20 cellular contexts compared by ENCODE assay signal in genomic region chr3:180073561-180073960, GRCh38. TPM values are rescaled to one million over a fixed set of nuclear protein-coding genes. Genes with fewer than 3 reads are reported as not detected.
DNase-seq lines count a peak whose midpoint lies in the region; ATAC-seq, FAIRE-seq and TF ChIP-seq lines count a peak whose summit lies in the region.
"Had no signal": no experiment of that assay in that cellular context is flagged by ENCODE, and none has a peak within 500 bp of the region (broad histone marks: within the 10 kb centered on the region; RNA-seq: fewer than 3 reads in every experiment).

No MANE protein-coding gene starts in this region.

- no peak for FAIRE-seq in GM19239 (lab: Jason Lieb, UNC)

- H3K4me2 ChIP-seq in mammary epithelial cell (ENCODE audit: insufficient read depth, low read depth, low read length) = no peak overlapping the region
- H3K4me2 ChIP-seq: BLaER1 had no signal

- peaks cover 13% of the 10 kb centered on the region for H3K4me1 ChIP-seq in mammary epithelial cell (ENCODE audit: insufficient read depth, low read length)
- H3K4me1 ChIP-seq in foreskin keratinocyte = no peaks in the 10 kb centered on the region
- H3K4me1 ChIP-seq: BLaER1 had no signal

- peak overlapping the region; percentile 29 for H2AFZ ChIP-seq in mammary epithelial cell (ENCODE audit: low read depth, low read length)

- H3K9ac ChIP-seq in mammary epithelial cell (ENCODE audit: insufficient read depth, low read length) = no peak overlapping the region
- H3K9ac ChIP-seq: BLaER1 had no signal

- dilution Hi-C loops in mammary epithelial cell (cut with HindIII; ENCODE audit: low sequenced_read_pairs) = no loop called here

- H3K27me3 ChIP-seq in mammary epithelial cell (ENCODE audit: insufficient read depth, low read length) = no peaks in the 10 kb centered on the region
- no peaks in the 10 kb centered on the region for H3K27me3 ChIP-seq in foreskin keratinocyte
- H3K27me3 ChIP-seq: BLaER1 had no signal

- no peak overlapping the region for H3K4me3 ChIP-seq in mammary epithelial cell (replicated peaks in 1 of 3; ENCODE audit: insufficient read depth in 1 of 3, low read depth in 2 of 3, low read length in 3 of 3)
- H3K4me3 ChIP-seq: BLaER1 had no signal

- H3K27ac ChIP-seq in mammary epithelial cell (ENCODE audit: insufficient read depth, low read depth, low read length) (no peak overlapping the region), foreskin keratinocyte (no peak overlapping the region)
- H3K27ac ChIP-seq: BLaER1 had no signal

- DNase-seq in HT1080 (ENCODE audit: low read depth) = peak; percentile 49
- DNase-seq in mammary epithelial cell = peak; percentile 66
- peak; percentile 28 to 53 for DNase-seq in foreskin keratinocyte
- no peak for DNase-seq in AG08395 (ENCODE audit: low spot score)
- DNase-seq in GM19239 (ENCODE audit: insufficient read length, low spot score) = no peak
- no peak for DNase-seq in KG1 (lab: John Stamatoyannopoulos, UW)
- no peak for DNase-seq in NCI-H187 (lab: John Stamatoyannopoulos, UW)
- DNase-seq: CD4-positive, alpha-beta T cell; COR-L47; DMS79; NCI-H1105; NCI-H146; NCI-H2029 treated with DMSO at 0.1 percent for 48 hours; NCI-H2171; NCI-H345; NCI-H526; Right ventricle myocardium superior had no signal

- no TSS peak for BruUV-seq in mammary epithelial cell (replicated peaks; lab: Mats Ljungman, UMichigan)

- TF ChIP-seq CTCF in mammary epithelial cell (conservative IDR thresholded peaks at IDR 0.05 in 1 of 2, IDR thresholded peaks at IDR 0.05 in 1 of 2; ENCODE audit: extremely low read depth in 1 of 2, insufficient read depth in 1 of 2, low read depth in 1 of 2, low read length in 2 of 2) (no peak), foreskin keratinocyte (conservative IDR thresholded peaks at IDR 0.05) (no peak)

- H3K79me2 ChIP-seq in mammary epithelial cell (ENCODE audit: insufficient read depth, low read length) = no peaks in the 10 kb centered on the region

- no peaks in the 10 kb centered on the region for H3K9me3 ChIP-seq in mammary epithelial cell (replicated peaks; ENCODE audit: insufficient read depth, low read length)
- H3K9me3 ChIP-seq: BLaER1 had no signal

- ATAC-seq in foreskin keratinocyte = peak; percentile 73

- CTCF ChIA-PET in mammary epithelial cell (lab: Charles Lee; ENCODE audit: low non-redundant PET) = no interaction called here

- no peaks in the 10 kb centered on the region for H3K36me3 ChIP-seq in mammary epithelial cell (ENCODE audit: insufficient read depth, low read length)
- H3K36me3 ChIP-seq: BLaER1 had no signal

- intact Hi-C loops in mammary epithelial cell (cut with micrococcal nuclease) = no loop called here

- H4K20me1 ChIP-seq in mammary epithelial cell (ENCODE audit: insufficient read depth, low read length) = no peaks in the 10 kb centered on the region
- H4K20me1 ChIP-seq: BLaER1 had no signal

- in situ Hi-C loops in mammary epithelial cell (cut with MboI; ENCODE audit: low sequenced_read_pairs in 2 of 2) = no loop called here

RNA-seq across cellular contexts. Expression of gene PEX5L, which starts 36.8 kb away (rescaled TPM):
- 1.5 and 1.7 TPM in 2 replicates for total RNA-seq in HT1080 (2014; rRNA removed; shearing (Covaris generic))
- polyA plus RNA-seq in HT1080 (2015; cell fraction: cytosol; rRNA removed) = 0.45 and 1.2 TPM in 2 replicates
- polyA plus RNA-seq in HT1080 (2015; cell fraction: nucleus; rRNA removed) = 0.96 and 1.3 TPM in 2 replicates
- total RNA-seq in mammary epithelial cell (1 to 10 TPM in 1 of 2 donors, under 1 TPM in 1; 0.83 to 7.1 TPM), foreskin keratinocyte (1.1 TPM in 2 replicates)
- polyA plus RNA-seq in mammary epithelial cell (0.86 TPM), foreskin keratinocyte (0.20 and 0.30 TPM in 2 replicates)
- polyA minus RNA-seq in mammary epithelial cell = not detected
- total RNA-seq: CD4-positive, alpha-beta T cell; OCI-LY7; RPMI7951 had no signal

Comparison
In these comparisons a context has a peak if more than half of its experiments do, and no peak if none do; other contexts are left out.
1. DNase-seq: peak in HT1080 (single experiment), mammary epithelial cell (single experiment) and foreskin keratinocyte (2 of 2); none in AG08395 (single experiment), GM19239 (single experiment), KG1 (single experiment) and NCI-H187 (0 of 2).